Comparison of ENCODE assay signal across 21 cellular contexts in genomic region chr9:36992501-36993316, GRCh38. TPM values are rescaled to one million over a fixed set of nuclear protein-coding genes. Genes with fewer than 3 reads are reported as not detected.
A peak's percentile ranks its signal among the peaks of the same experiment; 100 is the strongest.
DNase-seq lines count a peak whose midpoint lies in the region; ATAC-seq, FAIRE-seq and TF ChIP-seq lines count a peak whose summit lies in the region.
"Had no signal": no experiment of that assay in that cellular context is flagged by ENCODE, and none has a peak within 500 bp of the region (broad histone marks: within the 10 kb centered on the region; RNA-seq: fewer than 3 reads in every experiment).

No MANE protein-coding gene starts in this region.

- H3K9me1 ChIP-seq in K562 (ENCODE audit: control insufficient read depth, insufficient read depth, low read length), result no peaks in the 10 kb centered on the region

- no peak overlapping the region for H3K4me2 ChIP-seq in K562 (ENCODE audit: insufficient read depth, low read length)

- no peak for FAIRE-seq in K562 (lab: Jason Lieb, UNC)
- FAIRE-seq: HTR-8/SVneo had no signal

- H4K20me1 ChIP-seq in K562 (replicated peaks; ENCODE audit: control insufficient read depth, insufficient read depth, low read length), result no peaks in the 10 kb centered on the region

- CTCF ChIA-PET in K562 (lab: Yijun Ruan, JAX; ENCODE audit: low intra/inter-chr PET ratio), result interaction anchor here (1.9 kb wide), 1 partner anchor 119 kb away, joined by 7 read pairs; no protein-coding TSS in a partner anchor

- no TSS peak for BruUV-seq in K562 (replicated peaks; lab: Mats Ljungman, UMichigan)

- TF ChIP-seq POLR2A in K562 (conservative IDR thresholded peaks at IDR 0.05) (no peak), suprapubic skin (IDR thresholded peaks at IDR 0.05) (no peak)

- no peak overlapping the region for H3K4me3 Mint-ChIP-seq in stimulated activated memory B cell treated with anti-CD40 and anti-IgM and Interleukin-4, amounts not matched to agents 10 μg/mL and 1 μg/mL and 100 μg/mL, for 72 hours
- H3K4me3 Mint-ChIP-seq: CD4-positive, CD25-positive, alpha-beta regulatory T cell had no signal

- no peaks in the 10 kb centered on the region for H3K79me2 ChIP-seq in K562 (ENCODE audit: control insufficient read depth, insufficient read depth, low read length)

- H3K27me3 ChIP-seq in K562 (ENCODE audit: control insufficient read depth in 2 of 2, insufficient read depth in 2 of 2, low read length in 2 of 2), result peaks cover 0 to 13% of the 10 kb centered on the region in 2 experiments; a peak in 3 of 5 replicates
- peaks cover 81% of the 10 kb centered on the region for H3K27me3 ChIP-seq in suprapubic skin
- H3K27me3 ChIP-seq: MG63, Peyer's patch had no signal

- peaks cover 5 to 11% of the 10 kb centered on the region in 2 experiments; a peak in 3 of 5 replicates for H3K4me1 ChIP-seq in K562 (replicated peaks in 1 of 2; ENCODE audit: control insufficient read depth in 2 of 2, insufficient read depth in 2 of 2, low read length in 2 of 2)
- no peaks in the 10 kb centered on the region for H3K4me1 ChIP-seq in suprapubic skin

- H3K36me3 ChIP-seq in K562 (ENCODE audit: control insufficient read depth, insufficient read depth, low read length) (no peaks in the 10 kb centered on the region), suprapubic skin (no peaks in the 10 kb centered on the region)
- H3K36me3 ChIP-seq: MG63, Peyer's patch had no signal

- in situ Hi-C loops in K562 (cut with MboI), result no loop called here

- TF ChIP-seq RAD21 in K562 (CRISPR knock-in tag; conservative IDR thresholded peaks at IDR 0.05 in 1 of 2, IDR thresholded peaks at IDR 0.05 in 1 of 2), result no peak

- TF ChIP-seq EP300 in K562 (IDR thresholded peaks at IDR 0.05; ENCODE audit: low read length) (no peak), suprapubic skin (IDR thresholded peaks at IDR 0.05) (no peak)

- H3K4me3 ChIP-seq in K562, result no peak overlapping the region
- no peak overlapping the region for H3K4me3 ChIP-seq in suprapubic skin
- H3K4me3 ChIP-seq: MG63, Peyer's patch had no signal

- no peak for ATAC-seq in K562
- no peak for ATAC-seq in stimulated activated memory B cell treated with anti-CD40 and anti-IgM and Interleukin-4, amounts not matched to agents 10 μg/mL and 1 μg/mL and 100 μg/mL, for 72 hours
- ATAC-seq in HG03571 (IDR thresholded peaks at IDR 0.05; ENCODE audit: unreplicated experiment), result no peak

- TF ChIP-seq CTCF in K562 (IDR thresholded peaks at IDR 0.05 in 2 of 3, conservative IDR thresholded peaks at IDR 0.05 in 1 of 3; ENCODE audit: insufficient read depth in 2 of 3, low read depth in 1 of 3, low read length in 3 of 3), result no peak
- TF ChIP-seq CTCF in suprapubic skin (IDR thresholded peaks at IDR 0.05), result no peak

- H3K27me3 Mint-ChIP-seq in stimulated activated memory B cell treated with anti-CD40 and anti-IgM and Interleukin-4, amounts not matched to agents 10 μg/mL and 1 μg/mL and 100 μg/mL, for 72 hours, result no peaks in the 10 kb centered on the region

- no peak overlapping the region for H3K9ac ChIP-seq in K562 (ENCODE audit: insufficient read depth in 1 of 2, low read depth in 2 of 2, low read length in 2 of 2)

- H3K36me3 Mint-ChIP-seq in stimulated activated memory B cell treated with anti-CD40 and anti-IgM and Interleukin-4, amounts not matched to agents 10 μg/mL and 1 μg/mL and 100 μg/mL, for 72 hours, result peaks cover 67% of the 10 kb centered on the region

- H3K9me3 ChIP-seq in K562 (replicated peaks; ENCODE audit: control insufficient read depth, insufficient read depth, low read depth, low read length) (peaks cover 2% of the 10 kb centered on the region; the same call in 1 of the 2 replicates), suprapubic skin (peaks cover 7% of the 10 kb centered on the region)

- peak overlapping the region; percentile 93 for H3K27ac Mint-ChIP-seq in stimulated activated memory B cell treated with anti-CD40 and anti-IgM and Interleukin-4, amounts not matched to agents 10 μg/mL and 1 μg/mL and 100 μg/mL, for 72 hours

- peaks cover 5% of the 10 kb centered on the region for H3K9me3 Mint-ChIP-seq in stimulated activated memory B cell treated with anti-CD40 and anti-IgM and Interleukin-4, amounts not matched to agents 10 μg/mL and 1 μg/mL and 100 μg/mL, for 72 hours

- peak; percentile 3 for DNase-seq in activated effector memory CD4-positive, alpha-beta T cell treated with anti-CD3 and anti-CD28 coated beads, Interleukin-2, amount 50 U/mL, for 16 hours
- DNase-seq in activated effector memory CD4-positive, alpha-beta T cell treated with Interleukin-2 at 50 U/mL for 16 hours, result no peak
- DNase-seq in NAMALWA (ENCODE audit: low spot score) (peak; percentile 54), K562 (ENCODE audit: extremely low read depth in 1 of 4, low spot score in 3 of 4) (no peak), suprapubic skin (ENCODE audit: low spot score in 2 of 2) (no peak), HUDEP-2 (lab: John Stamatoyannopoulos, UW; ENCODE audit: unreplicated experiment in 76 of 76) (no peak)
- DNase-seq: CD4-positive, CD25-positive, alpha-beta regulatory T cell; DMS79 treated with DMSO at 0.1 percent for 48 hours; GF-D8; HCEC 1CT; KG1; MG63; NCI-H1105; NCI-H187; NCI-H774; Peyer's patch; Right ventricle myocardium superior had no signal

- POLR2A ChIA-PET in K562 (lab: Yijun Ruan, JAX), result interaction anchor here (0.5 kb wide), 1 partner anchor 55 kb away, joined by 3 read pairs; no protein-coding TSS in a partner anchor

- no peak overlapping the region for H2AFZ ChIP-seq in K562 (ENCODE audit: low read depth, low read length)

- 0% methylated on average over 6 of the region's 7 CpGs for WGBS in K562 (ENCODE audit: insufficient coverage, low coverage, missing lambda C conversion rate)
- WGBS in suprapubic skin, result 30% methylated on average over 7 of the region's 7 CpGs

- H3K4me1 Mint-ChIP-seq in stimulated activated memory B cell treated with anti-CD40 and anti-IgM and Interleukin-4, amounts not matched to agents 10 μg/mL and 1 μg/mL and 100 μg/mL, for 72 hours, result peaks cover 94% of the 10 kb centered on the region

- H3K27ac ChIP-seq in K562 (ENCODE audit: extremely low read depth, low read depth, low read length) (no peak overlapping the region), suprapubic skin (no peak overlapping the region)
- H3K27ac ChIP-seq: 22Rv1 had no signal

- intact Hi-C loops in K562 (cut with micrococcal nuclease), result no loop called here

TF ChIP-seq in K562, 482 proteins besides CTCF, POLR2A, EP300 and RAD21:
- TF ChIP-seq ZNF511 (CRISPR knock-in tag; IDR thresholded peaks at IDR 0.05) (no peak), RBM25 (IDR thresholded peaks at IDR 0.05; ENCODE audit: low read depth, low read length, severe bottlenecking) (peak; percentile 5)

RNA-seq across cellular contexts. Expression of gene PAX5, which starts 41.4 kb away (rescaled TPM):
- not detected in 2 replicates for total RNA-seq in K562 (2011; cell fraction: chromatin; rRNA removed; ENCODE audit: low replicate concordance)
- not detected in 2 replicates for total RNA-seq in K562 (2011; cell fraction: nucleolus; rRNA removed)
- not detected in 2 replicates for total RNA-seq in K562 (2011; cell fraction: nucleoplasm; rRNA removed)
- total RNA-seq in K562 (2014; rRNA removed) (not detected in 2 replicates), K562 (2014; rRNA removed; fragmentation: Illumina TruSeq; extraction: Trizol) (not detected in 2 replicates), K562 (2015; rRNA removed; fragmentation: Illumina TruSeq; extraction: Trizol) (not detected in 2 replicates), K562 (2021) (0.09 and 0.13 TPM in 2 replicates), suprapubic skin (under 1 TPM in 1 of 4 donors, not detected in 3; 0.04 TPM)
- polyA plus RNA-seq in K562 (2011; rRNA removed) (not detected in 2 replicates), K562 (2014; fragmentation: Illumina TruSeq; extraction: Trizol) (not detected in 2 replicates), K562 (2014; fragmentation: Nextera tagmentation; extraction: Ambion mirVana) (not detected), K562 (2014; rRNA removed) (0.03 TPM in 1 of 2 replicates, not detected in the other)
- not detected in 2 replicates for polyA plus RNA-seq in K562 (2011; cell fraction: cytosol; rRNA removed)
- polyA plus RNA-seq in K562 (2011; cell fraction: nucleus; rRNA removed), result not detected in 2 replicates
- 0.04 and 0.11 TPM in 2 replicates for polyA plus RNA-seq in K562 (2012)
- polyA minus RNA-seq in K562 (2011; rRNA and poly(A)+ RNA removed), result not detected in 2 replicates
- not detected in 2 replicates for polyA minus RNA-seq in K562 (2011; cell fraction: cytosol; rRNA and poly(A)+ RNA removed)
- polyA minus RNA-seq in K562 (2011; cell fraction: nucleus; rRNA and poly(A)+ RNA removed), result not detected in 2 replicates
- total RNA-seq: Right ventricle myocardium superior had no signal

Comparison
In these comparisons a context has a peak if more than half of its experiments do, and no peak if none do; other contexts are left out.
1. DNase-seq: peak in activated effector memory CD4-positive, alpha-beta T cell treated with anti-CD3 and anti-CD28 coated beads, Interleukin-2, amount 50 U/mL, for 16 hours (single experiment) and NAMALWA (single experiment); none in activated effector memory CD4-positive, alpha-beta T cell treated with Interleukin-2 at 50 U/mL for 16 hours (single experiment), K562 (0 of 4), suprapubic skin (0 of 2) and HUDEP-2 (0 of 76).